Comparison of ENCODE assay signal across 9 cellular contexts in genomic region chr1:21325231-21325718, GRCh38. TPM values are rescaled to one million over a fixed set of nuclear protein-coding genes. Genes with fewer than 3 reads are reported as not detected.
A peak's percentile ranks its signal among the peaks of the same experiment; 100 is the strongest.
DNase-seq lines count a peak whose midpoint lies in the region; ATAC-seq and TF ChIP-seq lines count a peak whose summit lies in the region.
"Had no signal": no experiment of that assay in that cellular context is flagged by ENCODE, and none has a peak within 500 bp of the region (broad histone marks: within the 10 kb centered on the region; RNA-seq: fewer than 3 reads in every experiment).

No MANE protein-coding gene starts in this region.

- peaks cover 33 to 42% of the 10 kb centered on the region in 2 donors for H3K36me3 Mint-ChIP-seq in CD14-positive monocyte
- H3K36me3 Mint-ChIP-seq in nephron progenitor cell (ENCODE audit: low read depth), result no peaks in the 10 kb centered on the region

- peaks cover 6 to 43% (median 36%) of the 10 kb centered on the region in 3 donors for H3K27me3 Mint-ChIP-seq in CD14-positive monocyte (ENCODE audit: low read depth in 3 of 3)
- peaks cover 11% of the 10 kb centered on the region for H3K27me3 Mint-ChIP-seq in nephron progenitor cell (ENCODE audit: low read depth, poor library complexity)

- no peak for TF ChIP-seq CTCF in CD14-positive monocyte (IDR thresholded peaks at IDR 0.05)
- TF ChIP-seq CTCF in coronary artery (IDR thresholded peaks at IDR 0.05), result no peak
- no peak for TF ChIP-seq CTCF in nephron progenitor cell (IDR thresholded peaks at IDR 0.05)

- peak overlapping the region; percentile 98 for H3K27ac ChIP-seq in coronary artery

- ATAC-seq in HG03039 (IDR thresholded peaks at IDR 0.05; ENCODE audit: unreplicated experiment), result no peak

- DNase-seq in CD14-positive monocyte (ENCODE audit: low spot score), result peak; percentile 76
- DNase-seq in NOMO-1 treated with dmso at 0.1 percent for 144 hours (lab: John Stamatoyannopoulos, UW; ENCODE audit: unreplicated experiment), result peak; percentile 56
- DNase-seq in coronary artery (ENCODE audit: low spot score), result no peak
- DNase-seq in nephron progenitor cell, result no peak
- DNase-seq in cerebellar cortex (ENCODE audit: low spot score), result no peak
- no peak for DNase-seq in 8988T
- no peak for DNase-seq in NCI-H2107 (lab: John Stamatoyannopoulos, UW)
- DNase-seq: NCI-H2081 treated with DMSO at 0.1 percent for 48 hours had no signal

- H3K4me1 Mint-ChIP-seq in CD14-positive monocyte (peaks cover 60% of the 10 kb centered on the region), nephron progenitor cell (peaks cover 97% of the 10 kb centered on the region)

- peak overlapping the region; percentile 98 to 100 (median 99) for H3K27ac Mint-ChIP-seq in CD14-positive monocyte
- peak overlapping the region; percentile 94 for H3K27ac Mint-ChIP-seq in nephron progenitor cell

- peak overlapping the region; percentile 54 for H3K4me3 ChIP-seq in coronary artery

- peak overlapping the region; percentile 73 to 85 for H3K4me3 Mint-ChIP-seq in CD14-positive monocyte
- H3K4me3 Mint-ChIP-seq in nephron progenitor cell, result peak overlapping the region; percentile 62

- intact Hi-C loops in CD14-positive monocyte (cut with micrococcal nuclease), result loop anchor here in 1 of 2 donors (1.0 to 2.0 kb wide), 3 partner anchors 9 to 30 kb away; no protein-coding TSS in a partner anchor

- H3K9me3 Mint-ChIP-seq in CD14-positive monocyte (peaks cover 0 to 2% (median 0%) of the 10 kb centered on the region in 7 donors), nephron progenitor cell (no peaks in the 10 kb centered on the region)

RNA-seq across cellular contexts. Expression of gene ECE1, which starts 35.0 kb away (rescaled TPM):
- 10 to 100 TPM; 10.6 to 23.3 TPM for polyA plus RNA-seq in CD14-positive monocyte

Comparison
In these comparisons a context has a peak if more than half of its experiments do, and no peak if none do; other contexts are left out.
1. DNase-seq: peak in CD14-positive monocyte (single experiment) and NOMO-1 treated with dmso at 0.1 percent for 144 hours (single experiment); none in coronary artery (single experiment), nephron progenitor cell (single experiment), cerebellar cortex (single experiment), 8988T (single experiment) and NCI-H2107 (single experiment).